9 cellular contexts compared by ENCODE assay signal in the genomic region with DNA sequence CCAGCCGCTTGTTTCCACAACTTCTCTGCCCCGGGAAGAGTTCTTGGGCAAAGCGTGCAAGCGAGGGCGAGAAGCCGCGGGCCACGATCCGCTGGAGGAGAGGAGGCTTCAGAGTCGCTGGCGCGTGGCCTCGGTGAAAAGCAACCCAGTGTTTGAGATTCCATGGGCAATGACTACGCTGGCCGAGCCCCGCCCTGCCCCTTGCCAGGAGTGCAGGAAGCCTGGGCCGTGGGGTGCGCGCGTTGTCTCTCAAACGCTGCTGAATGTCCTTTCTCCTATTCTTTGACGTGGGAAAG. TPM values are rescaled to one million over a fixed set of nuclear protein-coding genes. Genes with fewer than 3 reads are reported as not detected.
DNase-seq lines count a peak whose midpoint lies in the region; ATAC-seq, FAIRE-seq and TF ChIP-seq lines count a peak whose summit lies in the region.
"Had no signal": no experiment of that assay in that cellular context is flagged by ENCODE, and none has a peak within 500 bp of the region (broad histone marks: within the 10 kb centered on the region; RNA-seq: fewer than 3 reads in every experiment).

No MANE protein-coding gene starts in this region.

- H3K27ac ChIP-seq in 22Rv1 (peak overlapping the region; percentile 66), GM23248 (no peak overlapping the region), K562 (ENCODE audit: extremely low read depth, low read depth, low read length) (0 out of 3 replicates have a peak overlapping the region, but pooled peaks have one; percentile 30), tibial artery (peak overlapping the region; percentile 64 to 65)

- CTCF ChIA-PET in K562 (lab: Yijun Ruan, JAX; ENCODE audit: low intra/inter-chr PET ratio), result no interaction called here

- no TSS peak for BruUV-seq in K562 (replicated peaks; lab: Mats Ljungman, UMichigan)

- TF ChIP-seq CTCF in 22Rv1 (IDR thresholded peaks at IDR 0.05) (no peak), K562 (IDR thresholded peaks at IDR 0.05 in 2 of 3, conservative IDR thresholded peaks at IDR 0.05 in 1 of 3; ENCODE audit: insufficient read depth in 2 of 3, low read depth in 1 of 3, low read length in 3 of 3) (no peak), kidney epithelial cell (IDR thresholded peaks at IDR 0.05; ENCODE audit: insufficient read depth, low read length, poor library complexity, severe bottlenecking) (no peak), tibial artery (IDR thresholded peaks at IDR 0.05) (no peak)

- no peak for FAIRE-seq in K562 (lab: Jason Lieb, UNC)
- FAIRE-seq: colon had no signal

- H3K9me3 ChIP-seq in GM23248 (ENCODE audit: low read depth) (no peaks in the 10 kb centered on the region), K562 (replicated peaks; ENCODE audit: control insufficient read depth, insufficient read depth, low read depth, low read length) (no peaks in the 10 kb centered on the region), tibial artery (no peaks in the 10 kb centered on the region)

- H3K9ac ChIP-seq in GM23248 (peak overlapping the region; percentile 67), K562 (ENCODE audit: insufficient read depth in 1 of 2, low read depth in 2 of 2, low read length in 2 of 2) (peak overlapping the region; percentile 17 to 84; a peak in 3 of 4 replicates)

- no peaks in the 10 kb centered on the region for H3F3A ChIP-seq in GM23248 (ENCODE audit: insufficient read depth)

- H3K79me2 ChIP-seq in GM23248 (ENCODE audit: insufficient read depth) (no peaks in the 10 kb centered on the region), K562 (ENCODE audit: control insufficient read depth, insufficient read depth, low read length) (no peaks in the 10 kb centered on the region)

- POLR2A ChIA-PET in K562 (lab: Yijun Ruan, JAX), result interaction anchor here (0.6 to 1.3 kb wide), 4 partner anchors 9 to 214 kb away, joined by 3 to 5 read pairs (median 4); no protein-coding TSS in a partner anchor

- intact Hi-C loops in K562 (cut with micrococcal nuclease), result no loop called here
- intact Hi-C loops in tibial artery (cut with DNase I; ENCODE audit: low total_unique reads), result loop anchor here (10.0 kb wide), 1 partner anchor 106 kb away; a partner anchor contains a TSS

- H3K27me3 ChIP-seq in GM23248 (replicated peaks; ENCODE audit: insufficient read depth) (no peaks in the 10 kb centered on the region), K562 (ENCODE audit: control insufficient read depth in 2 of 2, insufficient read depth in 2 of 2, low read length in 2 of 2) (no peaks in the 10 kb centered on the region), kidney epithelial cell (ENCODE audit: control insufficient read depth, insufficient read depth, low read length) (peaks cover 5% of the 10 kb centered on the region), tibial artery (peaks cover 0 to 3% of the 10 kb centered on the region in 2 donors)

- no peak for TF ChIP-seq RAD21 in K562 (CRISPR knock-in tag; conservative IDR thresholded peaks at IDR 0.05 in 1 of 2, IDR thresholded peaks at IDR 0.05 in 1 of 2)

- WGBS in GM23248 (ENCODE audit: low coverage in 1 of 2, low lambda C conversion rate in 2 of 2, missing lambda C conversion rate in 2 of 2), 2 experiments, result 17 to 19% methylated on average over 22 of the region's 22 CpGs
- WGBS in K562 (ENCODE audit: insufficient coverage, low coverage, missing lambda C conversion rate), result 83% methylated on average over 20 of the region's 22 CpGs

- H3K9me2 ChIP-seq in GM23248 (ENCODE audit: insufficient read depth), result no peaks in the 10 kb centered on the region

- peak overlapping the region; percentile 78 for H3K4me2 ChIP-seq in GM23248 (ENCODE audit: unreplicated experiment)
- H3K4me2 ChIP-seq in K562 (ENCODE audit: insufficient read depth, low read length), result peak overlapping the region; percentile 23

- H3K4me3 ChIP-seq in GM23248 (peak overlapping the region; percentile 80), K562 (peak overlapping the region; percentile 31), kidney epithelial cell (ENCODE audit: low read depth, low read length) (peak overlapping the region; percentile 48), tibial artery (peak overlapping the region; percentile 54 to 63)

- peak; percentile 63 for DNase-seq in GM23248
- DNase-seq in K562 (ENCODE audit: extremely low read depth in 1 of 4, low spot score in 3 of 4), result no peak
- no peak for DNase-seq in kidney epithelial cell (ENCODE audit: low read depth)
- peak in 1 of 2 donors; percentile 67 for DNase-seq in tibial artery
- no peak for DNase-seq in NCI-H1105 (lab: John Stamatoyannopoulos, UW)

- in situ Hi-C loops in GM23248 (cut with MboI), result no loop called here
- in situ Hi-C loops in K562 (cut with MboI), result no loop called here

- no peaks in the 10 kb centered on the region for H3K9me1 ChIP-seq in K562 (ENCODE audit: control insufficient read depth, insufficient read depth, low read length)

- no peak for TF ChIP-seq POLR2A in K562 (conservative IDR thresholded peaks at IDR 0.05)

- H4K20me1 ChIP-seq in GM23248 (ENCODE audit: insufficient read depth) (no peaks in the 10 kb centered on the region), K562 (replicated peaks; ENCODE audit: control insufficient read depth, insufficient read depth, low read length) (no peaks in the 10 kb centered on the region)

- peak overlapping the region; percentile 85 for H2AFZ ChIP-seq in GM23248
- H2AFZ ChIP-seq in K562 (ENCODE audit: low read depth, low read length), result no peak overlapping the region; the same call in 1 of the 2 replicates

- no peak for TF ChIP-seq EP300 in K562 (IDR thresholded peaks at IDR 0.05; ENCODE audit: low read length)

- no peaks in the 10 kb centered on the region for H3K36me3 ChIP-seq in GM23248 (ENCODE audit: low read depth)
- peaks cover 8% of the 10 kb centered on the region; the same call in 1 of the 3 replicates for H3K36me3 ChIP-seq in K562 (ENCODE audit: control insufficient read depth, insufficient read depth, low read length)
- no peaks in the 10 kb centered on the region for H3K36me3 ChIP-seq in kidney epithelial cell (ENCODE audit: control insufficient read depth, insufficient read depth, low read length)
- H3K36me3 ChIP-seq in tibial artery, result no peaks in the 10 kb centered on the region

- ATAC-seq in K562 (no peak), GM19328 (IDR thresholded peaks at IDR 0.05; ENCODE audit: unreplicated experiment) (no peak), HG02759 (IDR thresholded peaks at IDR 0.05; ENCODE audit: unreplicated experiment) (no peak)

- H3K4me1 ChIP-seq in GM23248 (ENCODE audit: insufficient read depth), result no peaks in the 10 kb centered on the region
- peaks cover 0 to 48% of the 10 kb centered on the region in 2 experiments; a peak in 3 of 5 replicates for H3K4me1 ChIP-seq in K562 (replicated peaks in 1 of 2; ENCODE audit: control insufficient read depth in 2 of 2, insufficient read depth in 2 of 2, low read length in 2 of 2)
- H3K4me1 ChIP-seq in tibial artery, result peaks cover 0 to 37% (median 27%) of the 10 kb centered on the region in 4 donors

RNA-seq across cellular contexts. Expression of a gene that starts 27.5 kb away (rescaled TPM):
- total RNA-seq in GM23248 (2014; rRNA removed; shearing (Covaris generic)), result 21.3 and 24.7 TPM in 2 replicates
- polyA plus RNA-seq in GM23248 (2016; fragmentation: Nextera tagmentation; extraction: Ambion mirVana) (8.6 and 9.8 TPM in 2 replicates), K562 (2011; rRNA removed) (17.5 and 26.5 TPM in 2 replicates), K562 (2014; fragmentation: Illumina TruSeq; extraction: Trizol) (33.7 and 35.0 TPM in 2 replicates), K562 (2014; fragmentation: Nextera tagmentation; extraction: Ambion mirVana) (1 to 10 TPM; 3.6 to 3.8 TPM), K562 (2014; rRNA removed) (34.4 and 43.0 TPM in 2 replicates)
- 106 and 219 TPM in 2 replicates for total RNA-seq in K562 (2011; cell fraction: chromatin; rRNA removed; ENCODE audit: low replicate concordance)
- total RNA-seq in K562 (2011; cell fraction: nucleolus; rRNA removed), result 114 and 116 TPM in 2 replicates
- 107 and 126 TPM in 2 replicates for total RNA-seq in K562 (2011; cell fraction: nucleoplasm; rRNA removed)
- total RNA-seq in K562 (2014; rRNA removed) (45.1 and 49.1 TPM in 2 replicates), K562 (2014; rRNA removed; fragmentation: Illumina TruSeq; extraction: Trizol) (14.8 and 18.0 TPM in 2 replicates), K562 (2015; rRNA removed; fragmentation: Illumina TruSeq; extraction: Trizol) (29.7 and 29.8 TPM in 2 replicates), K562 (2021) (64.3 and 66.8 TPM in 2 replicates), kidney epithelial cell (47.0 and 59.9 TPM in 2 replicates)
- polyA plus RNA-seq in K562 (2011; cell fraction: cytosol; rRNA removed), result 15.7 and 25.5 TPM in 2 replicates
- 67.6 and 116 TPM in 2 replicates for polyA plus RNA-seq in K562 (2011; cell fraction: nucleus; rRNA removed)
- polyA plus RNA-seq in K562 (2012), result 33.4 and 43.7 TPM in 2 replicates
- 24.4 and 25.6 TPM in 2 replicates for polyA minus RNA-seq in K562 (2011; rRNA and poly(A)+ RNA removed)
- polyA minus RNA-seq in K562 (2011; cell fraction: cytosol; rRNA and poly(A)+ RNA removed), result 22.2 and 23.9 TPM in 2 replicates
- 42.0 and 46.8 TPM in 2 replicates for polyA minus RNA-seq in K562 (2011; cell fraction: nucleus; rRNA and poly(A)+ RNA removed)

RNA-seq across cellular contexts. Expression of a gene that starts 37.5 kb away (rescaled TPM):
- not detected in 2 replicates for total RNA-seq in GM23248 (2014; rRNA removed; shearing (Covaris generic))
- 0.26 and 0.43 TPM in 2 replicates for polyA plus RNA-seq in GM23248 (2016; fragmentation: Nextera tagmentation; extraction: Ambion mirVana)
- not detected in 2 replicates for total RNA-seq in K562 (2011; cell fraction: chromatin; rRNA removed; ENCODE audit: low replicate concordance)
- 0.26 TPM in 1 of 2 replicates, not detected in the other for total RNA-seq in K562 (2011; cell fraction: nucleolus; rRNA removed)
- total RNA-seq in K562 (2011; cell fraction: nucleoplasm; rRNA removed), result not detected in 2 replicates
- total RNA-seq in K562 (2014; rRNA removed), result not detected in 2 replicates
- not detected in 2 replicates for total RNA-seq in K562 (2014; rRNA removed; fragmentation: Illumina TruSeq; extraction: Trizol)
- not detected in 2 replicates for total RNA-seq in K562 (2015; rRNA removed; fragmentation: Illumina TruSeq; extraction: Trizol)
- total RNA-seq in K562 (2021), result not detected in 2 replicates
- not detected in 2 replicates for polyA plus RNA-seq in K562 (2011; rRNA removed)
- polyA plus RNA-seq in K562 (2011; cell fraction: cytosol; rRNA removed), result not detected in 2 replicates
- 0.07 TPM in 1 of 2 replicates, not detected in the other for polyA plus RNA-seq in K562 (2011; cell fraction: nucleus; rRNA removed)
- polyA plus RNA-seq in K562 (2012), result 0.35 and 0.83 TPM in 2 replicates
- not detected in 2 replicates for polyA plus RNA-seq in K562 (2014; fragmentation: Illumina TruSeq; extraction: Trizol)
- polyA plus RNA-seq in K562 (2014; fragmentation: Nextera tagmentation; extraction: Ambion mirVana), result not detected
- polyA plus RNA-seq in K562 (2014; rRNA removed), result not detected in 2 replicates
- polyA minus RNA-seq in K562 (2011; rRNA and poly(A)+ RNA removed), result not detected in 2 replicates
- polyA minus RNA-seq in K562 (2011; cell fraction: cytosol; rRNA and poly(A)+ RNA removed), result not detected in 2 replicates
- not detected in 2 replicates for polyA minus RNA-seq in K562 (2011; cell fraction: nucleus; rRNA and poly(A)+ RNA removed)
- total RNA-seq in kidney epithelial cell, result 4.6 and 6.1 TPM in 2 replicates
